Comparison of ENCODE assay signal across 2 cellular contexts in the genomic region with DNA sequence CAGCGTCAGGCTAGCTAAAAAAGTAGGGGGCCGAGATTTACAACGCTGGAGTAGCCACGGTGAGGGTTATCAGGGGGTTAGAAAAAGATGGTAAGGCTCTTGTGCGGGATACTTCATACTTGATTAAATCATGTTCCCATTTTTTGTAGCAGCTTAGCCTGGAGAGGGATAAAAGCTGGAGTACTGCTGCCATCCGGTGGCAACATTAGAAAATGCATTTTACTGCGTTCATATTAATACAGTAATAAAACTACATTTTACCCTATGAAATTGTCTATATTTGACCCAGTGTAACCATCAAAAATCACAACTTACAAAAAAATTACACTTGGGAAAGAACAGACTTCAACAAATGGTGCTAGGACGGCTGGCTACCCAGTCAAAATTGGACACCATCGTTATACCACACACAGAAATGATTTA.
TF ChIP-seq lines count a peak whose summit lies in the region.

No MANE protein-coding gene starts in this region.

TF ChIP-seq in IMR-90, 13 proteins besides CTCF, POLR2A, EP300 and RAD21:
- TF ChIP-seq FOS (IDR thresholded peaks at IDR 0.05; ENCODE audit: low read depth, low read length) = no peak
- TF ChIP-seq MAFK (IDR thresholded peaks at IDR 0.05; ENCODE audit: low read depth, low read length) = no peak
- TF ChIP-seq BHLHE40 (IDR thresholded peaks at IDR 0.05; ENCODE audit: low read depth, low read length) = no peak
- TF ChIP-seq, protein P1, sequence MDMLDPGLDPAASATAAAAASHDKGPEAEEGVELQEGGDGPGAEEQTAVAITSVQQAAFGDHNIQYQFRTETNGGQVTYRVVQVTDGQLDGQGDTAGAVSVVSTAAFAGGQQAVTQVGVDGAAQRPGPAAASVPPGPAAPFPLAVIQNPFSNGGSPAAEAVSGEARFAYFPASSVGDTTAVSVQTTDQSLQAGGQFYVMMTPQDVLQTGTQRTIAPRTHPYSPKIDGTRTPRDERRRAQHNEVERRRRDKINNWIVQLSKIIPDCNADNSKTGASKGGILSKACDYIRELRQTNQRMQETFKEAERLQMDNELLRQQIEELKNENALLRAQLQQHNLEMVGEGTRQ (IDR thresholded peaks at IDR 0.05; ENCODE audit: low read depth, low read length) = no peak
- peak; percentile 97 for TF ChIP-seq SMC3 (IDR thresholded peaks at IDR 0.05; ENCODE audit: low read depth, low read length)

TF ChIP-seq in HepG2, 621 proteins besides CTCF, POLR2A, EP300 and RAD21:
- TF ChIP-seq KLF15 (CRISPR knock-in tag; IDR thresholded peaks at IDR 0.05; ENCODE audit: borderline replicate concordance) (no peak), ZNF552 (CRISPR knock-in tag; IDR thresholded peaks at IDR 0.05; ENCODE audit: borderline replicate concordance) (no peak), KDM5A (IDR thresholded peaks at IDR 0.05; ENCODE audit: borderline replicate concordance, low read length) (peak; percentile 58; the same call in 1 of the 2 replicates), STAG1 (CRISPR knock-in tag; IDR thresholded peaks at IDR 0.05) (peak; percentile 94), ZNF232 (CRISPR knock-in tag; IDR thresholded peaks at IDR 0.05; ENCODE audit: borderline replicate concordance) (0 out of 2 replicates have a peak, but pooled peaks have one; percentile 56), POLR2AphosphoS2 (IDR thresholded peaks at IDR 0.05; ENCODE audit: low read depth, low read length) (no peak), SMC3 (IDR thresholded peaks at IDR 0.05; ENCODE audit: low read length) (peak; percentile 88), EHMT2 (IDR thresholded peaks at IDR 0.05; ENCODE audit: borderline replicate concordance, low read depth, low read length) (no peak), BRD4 (CRISPR knock-in tag; IDR thresholded peaks at IDR 0.05) (no peak), FOSL2 (CRISPR knock-in tag; IDR thresholded peaks at IDR 0.05) (no peak), MBD4 (IDR thresholded peaks at IDR 0.05; ENCODE audit: borderline replicate concordance, low read length) (no peak), ASH2L (IDR thresholded peaks at IDR 0.05; ENCODE audit: insufficient read length, low read depth, low read length) (no peak)
- TF ChIP-seq, protein P2, sequence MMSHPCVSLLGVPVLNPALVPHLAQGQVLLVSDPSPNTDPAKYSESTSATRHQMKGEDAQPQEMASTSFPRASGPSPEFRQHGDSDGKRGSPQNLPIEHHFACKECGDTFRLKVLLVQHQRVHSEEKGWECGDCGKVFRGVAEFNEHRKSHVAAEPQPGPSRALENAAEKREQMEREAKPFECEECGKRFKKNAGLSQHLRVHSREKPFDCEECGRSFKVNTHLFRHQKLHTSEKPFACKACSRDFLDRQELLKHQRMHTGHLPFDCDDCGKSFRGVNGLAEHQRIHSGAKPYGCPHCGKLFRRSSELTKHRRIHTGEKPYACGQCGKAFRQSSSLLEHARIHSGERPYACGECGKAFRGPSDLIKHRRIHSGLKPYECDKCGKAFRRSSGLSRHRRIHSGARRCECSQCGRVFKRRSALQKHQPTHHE (CRISPR knock-in tag; IDR thresholded peaks at IDR 0.05; ENCODE audit: borderline replicate concordance) = no peak
- TF ChIP-seq, protein P3, sequence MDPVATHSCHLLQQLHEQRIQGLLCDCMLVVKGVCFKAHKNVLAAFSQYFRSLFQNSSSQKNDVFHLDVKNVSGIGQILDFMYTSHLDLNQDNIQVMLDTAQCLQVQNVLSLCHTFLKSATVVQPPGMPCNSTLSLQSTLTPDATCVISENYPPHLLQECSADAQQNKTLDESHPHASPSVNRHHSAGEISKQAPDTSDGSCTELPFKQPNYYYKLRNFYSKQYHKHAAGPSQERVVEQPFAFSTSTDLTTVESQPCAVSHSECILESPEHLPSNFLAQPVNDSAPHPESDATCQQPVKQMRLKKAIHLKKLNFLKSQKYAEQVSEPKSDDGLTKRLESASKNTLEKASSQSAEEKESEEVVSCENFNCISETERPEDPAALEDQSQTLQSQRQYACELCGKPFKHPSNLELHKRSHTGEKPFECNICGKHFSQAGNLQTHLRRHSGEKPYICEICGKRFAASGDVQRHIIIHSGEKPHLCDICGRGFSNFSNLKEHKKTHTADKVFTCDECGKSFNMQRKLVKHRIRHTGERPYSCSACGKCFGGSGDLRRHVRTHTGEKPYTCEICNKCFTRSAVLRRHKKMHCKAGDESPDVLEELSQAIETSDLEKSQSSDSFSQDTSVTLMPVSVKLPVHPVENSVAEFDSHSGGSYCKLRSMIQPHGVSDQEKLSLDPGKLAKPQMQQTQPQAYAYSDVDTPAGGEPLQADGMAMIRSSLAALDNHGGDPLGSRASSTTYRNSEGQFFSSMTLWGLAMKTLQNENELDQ (CRISPR knock-in tag; IDR thresholded peaks at IDR 0.05; ENCODE audit: borderline replicate concordance) = no peak
- TF ChIP-seq, protein P4, sequence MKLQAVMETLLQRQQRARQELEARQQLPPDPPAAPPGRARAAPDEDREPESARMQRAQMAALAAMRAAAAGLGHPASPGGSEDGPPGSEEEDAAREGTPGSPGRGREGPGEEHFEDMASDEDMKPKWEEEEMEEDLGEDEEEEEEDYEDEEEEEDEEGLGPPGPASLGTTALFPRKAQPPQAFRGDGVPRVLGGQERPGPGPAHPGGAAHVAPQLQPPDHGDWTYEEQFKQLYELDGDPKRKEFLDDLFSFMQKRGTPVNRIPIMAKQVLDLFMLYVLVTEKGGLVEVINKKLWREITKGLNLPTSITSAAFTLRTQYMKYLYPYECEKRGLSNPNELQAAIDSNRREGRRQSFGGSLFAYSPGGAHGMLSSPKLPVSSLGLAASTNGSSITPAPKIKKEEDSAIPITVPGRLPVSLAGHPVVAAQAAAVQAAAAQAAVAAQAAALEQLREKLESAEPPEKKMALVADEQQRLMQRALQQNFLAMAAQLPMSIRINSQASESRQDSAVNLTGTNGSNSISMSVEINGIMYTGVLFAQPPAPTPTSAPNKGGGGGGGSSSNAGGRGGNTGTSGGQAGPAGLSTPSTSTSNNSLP (IDR thresholded peaks at IDR 0.05; ENCODE audit: low read depth, low read length) = peak; percentile 35; the same call in 1 of the 2 replicates
